In the genomic region with DNA sequence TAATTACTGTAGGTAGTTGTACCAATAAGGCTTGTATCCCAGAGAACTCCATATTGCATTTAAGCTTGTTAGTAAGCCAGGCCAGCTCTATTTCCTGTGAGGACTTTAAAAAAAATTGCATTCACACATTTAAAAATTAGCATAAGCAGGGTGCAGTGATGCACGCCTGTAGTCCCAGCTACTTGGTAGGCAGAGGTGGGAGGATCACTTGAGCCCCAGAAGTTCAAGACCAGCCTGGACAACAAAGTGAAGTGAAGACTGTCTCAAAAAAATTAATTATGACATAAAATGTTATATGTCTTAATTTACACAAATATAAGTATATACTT, we compare ENCODE assay signal across 20 cellular contexts.
"Had no signal": no experiment of that assay in that cellular context is flagged by ENCODE, and none has a peak within 500 bp of the region (broad histone marks: within the 10 kb centered on the region; RNA-seq: fewer than 3 reads in every experiment).

No MANE protein-coding gene starts in this region.

- H3K9ac ChIP-seq: parathyroid adenoma had no signal

- ATAC-seq: activated CD8-positive, alpha-beta memory T cell treated with anti-CD3 and anti-CD28 coated beads, Interleukin-2, amount 10 ng/mL, durations not matched to agents 7 days and 5 days; left lung; stimulated activated effector memory CD8-positive, alpha-beta T cell treated with anti-CD3 and anti-CD28 coated beads, Interleukin-12 subunit alpha, Interleukin-12 subunit beta, amount 100 ng/mL, for 72 hours had no signal

- H3K4me3 Mint-ChIP-seq: activated CD8-positive, alpha-beta memory T cell treated with anti-CD3 and anti-CD28 coated beads, Interleukin-2, amount 10 ng/mL, durations not matched to agents 7 days and 5 days; activated naive CD4-positive, alpha-beta T cell treated with anti-CD3 and anti-CD28 coated beads, Interleukin-2, amount 50 U/mL, for 24 hours; naive B cell; stimulated activated effector memory CD8-positive, alpha-beta T cell treated with anti-CD3 and anti-CD28 coated beads, Interleukin-12 subunit alpha, Interleukin-12 subunit beta, amount 100 ng/mL, for 72 hours had no signal

- H3K4me3 ChIP-seq: adrenal gland, coronary artery, left lung, transverse colon, vagina had no signal

- H3K9me3 Mint-ChIP-seq: activated naive CD4-positive, alpha-beta T cell treated with anti-CD3 and anti-CD28 coated beads, Interleukin-2, amount 50 U/mL, for 24 hours; activated T-helper 2 cell treated with anti-CD3 and anti-CD28 coated beads, Interferon-gamma antibody, Interleukin-2, Interleukin-4, amounts not matched to agents 10 μg/mL and 5 μg/mL and 100 μg/mL, durations not matched to agents 14 hours and 24 hours and 36 hours; naive B cell; stimulated activated effector memory CD8-positive, alpha-beta T cell treated with anti-CD3 and anti-CD28 coated beads, Interleukin-12 subunit alpha, Interleukin-12 subunit beta, amount 100 ng/mL, for 72 hours had no signal

- H3K27ac Mint-ChIP-seq: activated CD8-positive, alpha-beta memory T cell treated with anti-CD3 and anti-CD28 coated beads, Interleukin-2, amount 10 ng/mL, durations not matched to agents 7 days and 5 days; activated naive CD4-positive, alpha-beta T cell treated with anti-CD3 and anti-CD28 coated beads, Interleukin-2, amount 50 U/mL, for 24 hours; activated T-helper 2 cell treated with anti-CD3 and anti-CD28 coated beads, Interferon-gamma antibody, Interleukin-2, Interleukin-4, amounts not matched to agents 10 μg/mL and 5 μg/mL and 100 μg/mL, durations not matched to agents 14 hours and 24 hours and 36 hours had no signal

- H3K36me3 ChIP-seq: adrenal gland, left lung, neutrophil, transverse colon, vagina had no signal

- H3K36me3 Mint-ChIP-seq: naive B cell; stimulated activated effector memory CD8-positive, alpha-beta T cell treated with anti-CD3 and anti-CD28 coated beads, Interleukin-12 subunit alpha, Interleukin-12 subunit beta, amount 100 ng/mL, for 72 hours had no signal

- H3K27me3 Mint-ChIP-seq: activated CD8-positive, alpha-beta memory T cell treated with anti-CD3 and anti-CD28 coated beads, Interleukin-2, amount 10 ng/mL, durations not matched to agents 7 days and 5 days; activated naive CD4-positive, alpha-beta T cell treated with anti-CD3 and anti-CD28 coated beads, Interleukin-2, amount 50 U/mL, for 24 hours; naive B cell had no signal

- H3K4me1 ChIP-seq: left lung, parathyroid adenoma had no signal

- H3K27ac ChIP-seq: adrenal gland, coronary artery, left lung, neutrophil, parathyroid adenoma, vagina had no signal

- DNase-seq: activated CD4-positive, alpha-beta T cell treated with anti-CD3 and anti-CD28 coated beads, Interleukin-2, amount 50 U/mL, for 48 hours; activated CD8-positive, alpha-beta memory T cell treated with anti-CD3 and anti-CD28 coated beads, Interleukin-2, amount 10 ng/mL, durations not matched to agents 7 days and 5 days; activated T-cell treated with anti-CD3 and anti-CD28 coated beads, Interleukin-2, amount 50 U/mL, for 1 hour; adrenal gland; caudate nucleus; effector CD4-positive, alpha-beta T cell; foreskin fibroblast; hippocampal formation; kidney; left lung; mammary epithelial cell; naive B cell; transverse colon had no signal

- H3K9me3 ChIP-seq: adrenal gland, left lung, neutrophil, vagina had no signal

- H3K27me3 ChIP-seq: adrenal gland, left lung, neutrophil, transverse colon, vagina had no signal
